9 cellular contexts compared by ENCODE assay signal in the genomic region with DNA sequence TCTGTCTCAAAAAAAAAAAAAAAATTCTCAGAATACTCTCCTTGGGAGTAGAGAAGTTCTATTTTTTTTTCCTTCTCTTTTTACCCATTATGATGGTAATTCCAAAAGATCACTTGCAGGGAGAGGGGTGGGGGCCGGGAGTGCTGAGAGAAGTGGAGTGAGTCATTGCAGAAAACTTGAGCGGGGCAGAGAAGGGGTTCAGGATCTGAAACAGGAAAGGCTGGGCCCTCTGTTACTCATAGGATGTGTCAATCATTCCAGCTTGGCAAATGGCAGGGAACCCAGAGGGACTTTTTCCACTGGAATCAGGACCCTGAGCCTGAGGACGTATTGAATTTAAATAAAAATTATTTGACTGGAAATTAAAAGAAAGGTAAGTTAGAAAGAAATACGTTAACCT.
DNase-seq lines count a peak whose midpoint lies in the region; ATAC-seq and TF ChIP-seq lines count a peak whose summit lies in the region.
"Had no signal": no experiment of that assay in that cellular context is flagged by ENCODE, and none has a peak within 500 bp of the region (broad histone marks: within the 10 kb centered on the region; RNA-seq: fewer than 3 reads in every experiment).

No MANE protein-coding gene starts in this region.

- WGBS in heart right ventricle, 2 donors: 35 to 52% methylated on average over 4 of the region's 4 CpGs
- 100% methylated on average over 1 of the region's 4 CpGs for WGBS in iPS DF 6.9 (ENCODE audit: insufficient coverage, insufficient read length)

- H3K9me3 ChIP-seq in heart right ventricle (no peaks in the 10 kb centered on the region), left ventricle myocardium inferior (replicated peaks) (no peaks in the 10 kb centered on the region), adipocyte (ENCODE audit: control insufficient read depth, low read length) (no peaks in the 10 kb centered on the region), iPS DF 6.9 (ENCODE audit: control insufficient read depth, insufficient read depth, low read length) (no peaks in the 10 kb centered on the region), vagina (no peaks in the 10 kb centered on the region)

- TF ChIP-seq CTCF in heart right ventricle (IDR thresholded peaks at IDR 0.05): no peak
- no peak for TF ChIP-seq CTCF in left ventricle myocardium inferior (IDR thresholded peaks at IDR 0.05; ENCODE audit: borderline replicate concordance)
- TF ChIP-seq CTCF in vagina (IDR thresholded peaks at IDR 0.05): no peak

- no peaks in the 10 kb centered on the region for H3K36me3 Mint-ChIP-seq in activated T-helper 2 cell treated with anti-CD3 and anti-CD28 coated beads, Interferon-gamma antibody, Interleukin-2, Interleukin-4, amounts not matched to agents 10 μg/mL and 5 μg/mL and 100 μg/mL, durations not matched to agents 14 hours and 24 hours and 36 hours (ENCODE audit: low read depth)

- peak in 1 of 2 donors; percentile 28 for DNase-seq in heart right ventricle
- no peak for DNase-seq in left ventricle myocardium inferior
- peak; percentile 93 for DNase-seq in adipocyte (ENCODE audit: low read depth)
- peak; percentile 22 for DNase-seq in iPS DF 6.9 (ENCODE audit: low read depth, low spot score)
- no peak for DNase-seq in vagina (ENCODE audit: extremely low spot score in 2 of 2)
- DNase-seq in activated T-helper 2 cell treated with anti-CD3 and anti-CD28 coated beads, Interferon-gamma antibody, Interleukin-2, Interleukin-4, amounts not matched to agents 10 μg/mL and 5 μg/mL and 100 μg/mL, durations not matched to agents 14 hours and 24 hours and 36 hours (ENCODE audit: low spot score): no peak
- DNase-seq in SIG-M5 treated with dmso at 0.1 percent for 504 hours (lab: John Stamatoyannopoulos, UW; ENCODE audit: unreplicated experiment): no peak
- DNase-seq: activated T-cell treated with anti-CD3 and anti-CD28 coated beads, Interleukin-2, amount 50 U/mL, for 72 hours had no signal

- peaks cover 9% of the 10 kb centered on the region for H3K4me1 Mint-ChIP-seq in activated T-helper 2 cell treated with anti-CD3 and anti-CD28 coated beads, Interferon-gamma antibody, Interleukin-2, Interleukin-4, amounts not matched to agents 10 μg/mL and 5 μg/mL and 100 μg/mL, durations not matched to agents 14 hours and 24 hours and 36 hours (ENCODE audit: low read depth)

- H3K36me3 ChIP-seq in heart right ventricle: no peaks in the 10 kb centered on the region
- no peaks in the 10 kb centered on the region for H3K36me3 ChIP-seq in left ventricle myocardium inferior
- no peaks in the 10 kb centered on the region for H3K36me3 ChIP-seq in adipocyte (ENCODE audit: control insufficient read depth, insufficient read depth, low read length, severe bottlenecking)
- no peaks in the 10 kb centered on the region for H3K36me3 ChIP-seq in iPS DF 6.9 (ENCODE audit: control insufficient read depth, insufficient read depth, low read length)
- H3K36me3 ChIP-seq in vagina: no peaks in the 10 kb centered on the region

- no peak overlapping the region for H3K27ac Mint-ChIP-seq in activated T-helper 2 cell treated with anti-CD3 and anti-CD28 coated beads, Interferon-gamma antibody, Interleukin-2, Interleukin-4, amounts not matched to agents 10 μg/mL and 5 μg/mL and 100 μg/mL, durations not matched to agents 14 hours and 24 hours and 36 hours
- H3K27ac Mint-ChIP-seq: activated T-cell treated with anti-CD3 and anti-CD28 coated beads, Interleukin-2, amount 50 U/mL, for 72 hours had no signal

- no peak overlapping the region for H3K9ac ChIP-seq in adipocyte (ENCODE audit: low read length)

- no peak overlapping the region for H3K4me3 Mint-ChIP-seq in activated T-helper 2 cell treated with anti-CD3 and anti-CD28 coated beads, Interferon-gamma antibody, Interleukin-2, Interleukin-4, amounts not matched to agents 10 μg/mL and 5 μg/mL and 100 μg/mL, durations not matched to agents 14 hours and 24 hours and 36 hours (ENCODE audit: low read depth)
- H3K4me3 Mint-ChIP-seq: activated T-cell treated with anti-CD3 and anti-CD28 coated beads, Interleukin-2, amount 50 U/mL, for 72 hours had no signal

- TF ChIP-seq POLR2A in vagina (IDR thresholded peaks at IDR 0.05): no peak

- no peak overlapping the region for H3K4me3 ChIP-seq in heart right ventricle
- H3K4me3 ChIP-seq in left ventricle myocardium inferior: no peak overlapping the region
- H3K4me3 ChIP-seq in adipocyte (ENCODE audit: low read length): no peak overlapping the region
- no peak overlapping the region for H3K4me3 ChIP-seq in iPS DF 6.9 (ENCODE audit: low read length)
- no peak overlapping the region for H3K4me3 ChIP-seq in vagina

- H3K4me1 ChIP-seq in heart right ventricle: peaks cover 0 to 37% (median 14%) of the 10 kb centered on the region in 9 donors
- H3K4me1 ChIP-seq in left ventricle myocardium inferior: peaks cover 26% of the 10 kb centered on the region
- H3K4me1 ChIP-seq in adipocyte (ENCODE audit: control insufficient read depth, insufficient read depth, low read length): peaks cover 30% of the 10 kb centered on the region
- peaks cover 6% of the 10 kb centered on the region; the same call in 1 of the 2 replicates for H3K4me1 ChIP-seq in iPS DF 6.9 (ENCODE audit: control insufficient read depth, insufficient read depth, low read length)
- H3K4me1 ChIP-seq in vagina: peaks cover 23% of the 10 kb centered on the region

- no peaks in the 10 kb centered on the region for H3K27me3 ChIP-seq in heart right ventricle
- no peaks in the 10 kb centered on the region for H3K27me3 ChIP-seq in left ventricle myocardium inferior (ENCODE audit: low read depth)
- no peaks in the 10 kb centered on the region for H3K27me3 ChIP-seq in adipocyte (replicated peaks; ENCODE audit: control insufficient read depth, insufficient read depth, low read length)
- no peaks in the 10 kb centered on the region; the same call in 1 of the 2 replicates for H3K27me3 ChIP-seq in iPS DF 6.9 (ENCODE audit: control insufficient read depth, insufficient read depth, low read length)
- H3K27me3 ChIP-seq in vagina: no peaks in the 10 kb centered on the region

- intact Hi-C loops in heart right ventricle (cut with DNase I): no loop called here
- intact Hi-C loops in left ventricle myocardium inferior (cut with micrococcal nuclease): no loop called here
- intact Hi-C loops in vagina (cut with DNase I): no loop called here
- intact Hi-C loops in activated T-helper 2 cell treated with anti-CD3 and anti-CD28 coated beads, Interferon-gamma antibody, Interleukin-2, Interleukin-4, amounts not matched to agents 10 μg/mL and 5 μg/mL and 100 μg/mL, durations not matched to agents 14 hours and 24 hours and 36 hours (cut with micrococcal nuclease): loop anchor here (5.0 kb wide), 2 partner anchors 145 to 180 kb away; no protein-coding TSS in a partner anchor

- ATAC-seq in heart right ventricle: peak in 5 of 8 donors; percentile 30 to 72 (median 60)
- no peak for ATAC-seq in HG03135 (IDR thresholded peaks at IDR 0.05; ENCODE audit: unreplicated experiment)
- ATAC-seq: activated T-cell treated with anti-CD3 and anti-CD28 coated beads, Interleukin-2, amount 50 U/mL, for 72 hours had no signal

- H3K27me3 Mint-ChIP-seq in activated T-helper 2 cell treated with anti-CD3 and anti-CD28 coated beads, Interferon-gamma antibody, Interleukin-2, Interleukin-4, amounts not matched to agents 10 μg/mL and 5 μg/mL and 100 μg/mL, durations not matched to agents 14 hours and 24 hours and 36 hours (ENCODE audit: low read depth): peaks cover 29% of the 10 kb centered on the region

- H3K9me3 Mint-ChIP-seq in activated T-helper 2 cell treated with anti-CD3 and anti-CD28 coated beads, Interferon-gamma antibody, Interleukin-2, Interleukin-4, amounts not matched to agents 10 μg/mL and 5 μg/mL and 100 μg/mL, durations not matched to agents 14 hours and 24 hours and 36 hours: no peaks in the 10 kb centered on the region
- H3K9me3 Mint-ChIP-seq: activated T-cell treated with anti-CD3 and anti-CD28 coated beads, Interleukin-2, amount 50 U/mL, for 72 hours had no signal

- peak overlapping the region in 1 of 10 donors; percentile 73 for H3K27ac ChIP-seq in heart right ventricle
- no peak overlapping the region for H3K27ac ChIP-seq in left ventricle myocardium inferior (replicated peaks)
- H3K27ac ChIP-seq in iPS DF 6.9 (ENCODE audit: low read length): no peak overlapping the region
- H3K27ac ChIP-seq in vagina: peak overlapping the region; percentile 69

Comparison
In these comparisons a context has a peak if more than half of its experiments do, and no peak if none do; other contexts are left out.
1. DNase-seq: peak in adipocyte (single experiment) and iPS DF 6.9 (single experiment); none in left ventricle myocardium inferior (single experiment), vagina (0 of 2), activated T-helper 2 cell treated with anti-CD3 and anti-CD28 coated beads, Interferon-gamma antibody, Interleukin-2, Interleukin-4, amounts not matched to agents 10 μg/mL and 5 μg/mL and 100 μg/mL, durations not matched to agents 14 hours and 24 hours and 36 hours (single experiment) and SIG-M5 treated with dmso at 0.1 percent for 504 hours (single experiment).